In genomic region chr1:23450894-23451293, GRCh38 we compare ENCODE assay signal across 18 cellular contexts.
"Had no signal": no experiment of that assay in that cellular context is flagged by ENCODE, and none has a peak within 500 bp of the region (broad histone marks: within the 10 kb centered on the region; RNA-seq: fewer than 3 reads in every experiment).

No MANE protein-coding gene starts in this region.

- H3K27me3 ChIP-seq: cardiac muscle cell had no signal

- H3K27ac ChIP-seq: cardiac muscle cell, neutrophil had no signal

- ATAC-seq: natural killer cell, T-cell had no signal

- H2AFZ ChIP-seq: parathyroid adenoma had no signal

- H3K9me3 ChIP-seq: mucosa of descending colon, neutrophil had no signal

- H3K79me2 ChIP-seq: parathyroid adenoma had no signal

- H3K4me3 ChIP-seq: cardiac muscle cell, mucosa of descending colon had no signal

- DNase-seq: activated CD4-positive, alpha-beta T cell treated with anti-CD3 and anti-CD28 coated beads, Interleukin-2, amount 10 ng/mL, durations not matched to agents 24 days and 14 days; activated CD4-positive, CD25-positive, alpha-beta regulatory T cell; activated CD8-positive, alpha-beta memory T cell treated with anti-CD3 and anti-CD28 coated beads for 24 hours; activated CD8-positive, alpha-beta memory T cell treated with anti-CD3 and anti-CD28 coated beads, Interleukin-2, amount 50 U/mL, for 48 hours; activated effector memory CD4-positive, alpha-beta T cell treated with Interleukin-2 at 50 U/mL for 16 hours; activated naive CD4-positive, alpha-beta T cell treated with anti-CD3 and anti-CD28 coated beads, Interleukin-2, amount 10 ng/mL, durations not matched to agents 7 days and 5 days; activated T-cell treated with anti-CD3 and anti-CD28 coated beads, Interleukin-2, amount 50 U/mL, for 48 hours; effector memory CD4-positive, alpha-beta T cell; mesenchymal stem cell; natural killer cell; stimulated activated CD8-positive, alpha-beta memory T cell treated with anti-CD3 and anti-CD28 coated beads, Interleukin-4, amount 100 ng/mL, for 48 hours; stimulated activated naive CD4-positive, alpha-beta T cell; T-cell; T-helper 9 cell had no signal

- H3K36me3 ChIP-seq: neutrophil had no signal
